16 cellular contexts compared by ENCODE assay signal in the genomic region with DNA sequence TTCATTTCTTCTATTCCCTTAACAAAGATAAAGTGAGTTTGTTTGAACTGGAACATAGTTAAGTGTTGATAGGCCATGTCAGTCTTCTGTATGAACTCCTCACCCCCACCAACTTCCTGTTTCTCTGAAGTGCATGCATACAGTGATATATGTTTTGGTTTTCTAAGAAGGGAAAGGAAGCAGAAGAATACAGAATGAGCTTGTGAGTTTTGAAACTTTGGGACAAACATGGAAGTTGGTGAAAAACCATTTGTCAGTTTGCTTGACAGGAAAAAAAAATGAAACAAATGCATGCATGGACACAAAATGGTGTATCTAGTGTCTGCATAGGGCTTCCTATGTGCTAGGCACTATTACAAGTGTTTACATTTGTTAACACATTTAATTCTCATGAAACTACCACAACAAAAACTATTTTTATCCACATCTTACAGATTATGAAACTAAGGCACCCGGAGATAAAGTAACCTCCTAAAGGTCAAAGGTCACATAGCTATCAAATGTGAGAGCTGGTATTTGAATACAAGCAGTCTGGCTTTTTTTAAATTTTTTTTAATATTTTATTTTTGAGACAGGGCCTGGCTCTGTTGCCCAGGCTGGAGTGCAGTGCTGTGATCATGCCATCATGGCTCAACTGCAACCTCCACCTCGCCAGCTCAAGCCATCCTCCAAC.
DNase-seq lines count a peak whose midpoint lies in the region; ATAC-seq lines count a peak whose summit lies in the region.
"Had no signal": no experiment of that assay in that cellular context is flagged by ENCODE, and none has a peak within 500 bp of the region (broad histone marks: within the 10 kb centered on the region; RNA-seq: fewer than 3 reads in every experiment).

No MANE protein-coding gene starts in this region.

- H3K27me3 ChIP-seq in naive thymus-derived CD4-positive, alpha-beta T cell (ENCODE audit: control insufficient read depth in 2 of 2, insufficient read depth in 2 of 2, low read length in 2 of 2): no peaks in the 10 kb centered on the region
- H3K27me3 ChIP-seq: hepatocyte had no signal

- H3K27ac ChIP-seq in naive thymus-derived CD4-positive, alpha-beta T cell (ENCODE audit: low read depth, low read length): no peak overlapping the region
- H3K27ac ChIP-seq: hepatocyte, VCaP had no signal

- H3K4me1 Mint-ChIP-seq in naive thymus-derived CD4-positive, alpha-beta T cell: peaks cover 4 to 22% (median 13%) of the 10 kb centered on the region in 7 donors

- peak overlapping the region in 4 of 10 donors; percentile 0 to 30 (median 10) for H3K4me3 Mint-ChIP-seq in naive thymus-derived CD4-positive, alpha-beta T cell
- H3K4me3 Mint-ChIP-seq: stimulated activated naive CD8-positive, alpha-beta T cell treated with anti-CD3 and anti-CD28 coated beads, Interleukin-15, Interleukin-2, amounts not matched to agents 100 ng/mL and 50 ng/mL, for 24 hours had no signal

- peak overlapping the region in 8 of 9 donors; percentile 3 to 77 (median 55) for H3K27ac Mint-ChIP-seq in naive thymus-derived CD4-positive, alpha-beta T cell
- H3K27ac Mint-ChIP-seq: progenitor cell of endocrine pancreas; stimulated activated naive CD8-positive, alpha-beta T cell treated with anti-CD3 and anti-CD28 coated beads, Interleukin-15, Interleukin-2, amounts not matched to agents 100 ng/mL and 50 ng/mL, for 24 hours had no signal

- H3K9me3 ChIP-seq in naive thymus-derived CD4-positive, alpha-beta T cell (ENCODE audit: control insufficient read depth in 2 of 3, low read length in 3 of 3): no peaks in the 10 kb centered on the region

- CTCF ChIA-PET in naive thymus-derived CD4-positive, alpha-beta T cell (lab: Charles Lee): no interaction called here

- ATAC-seq in HG02678 (IDR thresholded peaks at IDR 0.05; ENCODE audit: unreplicated experiment): peak; percentile 51
- no peak for ATAC-seq in naive thymus-derived CD4-positive, alpha-beta T cell
- ATAC-seq: HCT116 had no signal

- H3K36me3 ChIP-seq in naive thymus-derived CD4-positive, alpha-beta T cell (ENCODE audit: control insufficient read depth in 2 of 3, insufficient read depth in 3 of 3, low read length in 3 of 3): no peaks in the 10 kb centered on the region

- POLR2A ChIA-PET in naive thymus-derived CD4-positive, alpha-beta T cell (lab: Charles Lee): no interaction called here

- no peaks in the 10 kb centered on the region for H3K27me3 Mint-ChIP-seq in naive thymus-derived CD4-positive, alpha-beta T cell
- H3K27me3 Mint-ChIP-seq: progenitor cell of endocrine pancreas; stimulated activated naive CD8-positive, alpha-beta T cell treated with anti-CD3 and anti-CD28 coated beads, Interleukin-15, Interleukin-2, amounts not matched to agents 100 ng/mL and 50 ng/mL, for 24 hours had no signal

- DNase-seq in SIG-M5 treated with dmso at 0.1 percent for 504 hours (lab: John Stamatoyannopoulos, UW; ENCODE audit: unreplicated experiment) (peak; percentile 2), SIG-M5 (lab: John Stamatoyannopoulos, UW) (no peak), MV-4-11 (lab: John Stamatoyannopoulos, UW) (peak; percentile 98), DMS79 treated with DMSO at 0.1 percent for 48 hours (lab: John Stamatoyannopoulos, UW) (no peak), NCI-H345 (lab: John Stamatoyannopoulos, UW) (no peak)
- peak in 5 of 9 donors; percentile 5 to 25 (median 13) for DNase-seq in naive thymus-derived CD4-positive, alpha-beta T cell
- DNase-seq in stimulated activated CD8-positive, alpha-beta memory T cell treated with anti-CD3 and anti-CD28 coated beads, Interleukin-4, amount 100 ng/mL, for 48 hours: no peak
- DNase-seq: activated T-cell treated with anti-CD3 and anti-CD28 coated beads, Interleukin-2, amount 50 U/mL, for 1 hour; DMS 273 treated with DMSO at 0.1 percent for 48 hours; NCI-H1694 treated with DMSO at 0.1 percent for 48 hours had no signal

- intact Hi-C loops in naive thymus-derived CD4-positive, alpha-beta T cell (cut with micrococcal nuclease): no loop called here

- H3K9me3 Mint-ChIP-seq in naive thymus-derived CD4-positive, alpha-beta T cell: peaks cover 0 to 4% (median 0%) of the 10 kb centered on the region in 11 donors
- H3K9me3 Mint-ChIP-seq: stimulated activated naive CD8-positive, alpha-beta T cell treated with anti-CD3 and anti-CD28 coated beads, Interleukin-15, Interleukin-2, amounts not matched to agents 100 ng/mL and 50 ng/mL, for 24 hours had no signal

- no peak overlapping the region for H3K4me3 ChIP-seq in naive thymus-derived CD4-positive, alpha-beta T cell (ENCODE audit: low read length)
- H3K4me3 ChIP-seq: hepatocyte had no signal

- H3K4me1 ChIP-seq in naive thymus-derived CD4-positive, alpha-beta T cell (ENCODE audit: control insufficient read depth in 2 of 2, insufficient read depth in 2 of 2, low read length in 2 of 2): no peaks in the 10 kb centered on the region

- no peaks in the 10 kb centered on the region for H3K36me3 Mint-ChIP-seq in naive thymus-derived CD4-positive, alpha-beta T cell

Comparison
In these comparisons a context has a peak if more than half of its experiments do, and no peak if none do; other contexts are left out.
1. DNase-seq: peak in SIG-M5 treated with dmso at 0.1 percent for 504 hours (single experiment), MV-4-11 (single experiment) and naive thymus-derived CD4-positive, alpha-beta T cell (5 of 9); none in SIG-M5 (single experiment), stimulated activated CD8-positive, alpha-beta memory T cell treated with anti-CD3 and anti-CD28 coated beads, Interleukin-4, amount 100 ng/mL, for 48 hours (single experiment), DMS79 treated with DMSO at 0.1 percent for 48 hours (single experiment) and NCI-H345 (single experiment).